Comparison of ENCODE assay signal across 30 cellular contexts in genomic region chr19:21691656-21692055, GRCh38.
"Had no signal": no experiment of that assay in that cellular context is flagged by ENCODE, and none has a peak within 500 bp of the region (broad histone marks: within the 10 kb centered on the region; RNA-seq: fewer than 3 reads in every experiment).

No MANE protein-coding gene starts in this region.

- DNase-seq: activated CD4-positive, alpha-beta T cell treated with anti-CD3 and anti-CD28 coated beads for 1 hour; activated CD4-positive, alpha-beta T cell treated with anti-CD3 and anti-CD28 coated beads, Interleukin-2, amount 10 ng/mL, durations not matched to agents 24 days and 14 days; activated CD4-positive, alpha-beta T cell treated with anti-CD3 and anti-CD28 coated beads, Interleukin-2, amount 50 U/mL, for 48 hours; activated CD8-positive, alpha-beta memory T cell treated with anti-CD3 and anti-CD28 coated beads, Interleukin-2, amount 10 ng/mL, durations not matched to agents 7 days and 5 days; activated effector memory CD4-positive, alpha-beta T cell treated with Interleukin-2 at 50 U/mL for 16 hours; activated naive CD4-positive, alpha-beta T cell; activated T-cell treated with anti-CD3 and anti-CD28 coated beads, Interleukin-2, amount 50 U/mL, for 24 hours; aorta; central memory CD4-positive, alpha-beta T cell; Kasumi-1; NCI-H1048; NCI-H146; NCI-H187 treated with DMSO at 0.1 percent for 48 hours; NCI-H2081 treated with DMSO at 0.1 percent for 48 hours; NCI-H2171; NCI-H2227 treated with DMSO at 0.1 percent for 48 hours; NCI-H446 treated with DMSO at 0.1 percent for 48 hours; NCI-H524 treated with DMSO at 0.1 percent for 48 hours; NCI-H774; NK-92 treated with Interleukin-12 subunit alpha and Interleukin-12 subunit beta, amount 100 ng/mL, for 24 hours; OCI-M1; SHP77; T-helper 17 cell; T-helper 9 cell had no signal

- H3K9me3 Mint-ChIP-seq: activated naive CD4-positive, alpha-beta T cell treated with anti-CD3 and anti-CD28 coated beads, Interleukin-2, amount 50 U/mL, for 24 hours; activated T-cell treated with anti-CD3 and anti-CD28 coated beads, Interleukin-2, amount 50 U/mL, for 24 hours had no signal

- H3K27me3 Mint-ChIP-seq: activated CD4-positive, alpha-beta T cell treated with anti-CD3 and anti-CD28 coated beads, Interleukin-2, amount 10 ng/mL, durations not matched to agents 24 days and 14 days; activated CD8-positive, alpha-beta memory T cell treated with anti-CD3 and anti-CD28 coated beads, Interleukin-2, amount 10 ng/mL, durations not matched to agents 7 days and 5 days; activated naive CD4-positive, alpha-beta T cell treated with anti-CD3 and anti-CD28 coated beads, Interleukin-2, amount 50 U/mL, for 24 hours; activated T-cell treated with anti-CD3 and anti-CD28 coated beads, Interleukin-2, amount 50 U/mL, for 24 hours had no signal

- H3K4me3 Mint-ChIP-seq: activated CD4-positive, alpha-beta T cell treated with anti-CD3 and anti-CD28 coated beads, Interleukin-2, amount 10 ng/mL, durations not matched to agents 24 days and 14 days; activated CD8-positive, alpha-beta memory T cell treated with anti-CD3 and anti-CD28 coated beads, Interleukin-2, amount 10 ng/mL, durations not matched to agents 7 days and 5 days; activated naive CD4-positive, alpha-beta T cell treated with anti-CD3 and anti-CD28 coated beads, Interleukin-2, amount 50 U/mL, for 24 hours; activated T-cell treated with anti-CD3 and anti-CD28 coated beads, Interleukin-2, amount 50 U/mL, for 24 hours; activated T-helper 1 cell treated with anti-CD3 and anti-CD28 coated beads, Interleukin-12 subunit alpha, Interleukin-12 subunit beta, Interleukin-2, Interleukin-4 antibody, amounts not matched to agents 30 ng/mL and 10 ng/mL and 1 ng/mL, durations not matched to agents 14 hours and 24 hours and 36 hours; T-helper 17 cell; WTC11 had no signal

- FAIRE-seq: bronchial epithelial cell had no signal

- H3K27ac ChIP-seq: RWPE1 had no signal

- H3K4me1 Mint-ChIP-seq: activated CD4-positive, alpha-beta T cell treated with anti-CD3 and anti-CD28 coated beads, Interleukin-2, amount 10 ng/mL, durations not matched to agents 24 days and 14 days; activated CD8-positive, alpha-beta memory T cell treated with anti-CD3 and anti-CD28 coated beads, Interleukin-2, amount 10 ng/mL, durations not matched to agents 7 days and 5 days; activated naive CD4-positive, alpha-beta T cell treated with anti-CD3 and anti-CD28 coated beads, Interleukin-2, amount 50 U/mL, for 24 hours; T-helper 17 cell; WTC11 had no signal

- H3K36me3 Mint-ChIP-seq: activated CD8-positive, alpha-beta memory T cell treated with anti-CD3 and anti-CD28 coated beads, Interleukin-2, amount 10 ng/mL, durations not matched to agents 7 days and 5 days; activated naive CD4-positive, alpha-beta T cell treated with anti-CD3 and anti-CD28 coated beads, Interleukin-2, amount 50 U/mL, for 24 hours had no signal

- ATAC-seq: activated CD8-positive, alpha-beta memory T cell treated with anti-CD3 and anti-CD28 coated beads, Interleukin-2, amount 10 ng/mL, durations not matched to agents 7 days and 5 days; Panc1; T-helper 17 cell; WTC11 had no signal

- H3K27ac Mint-ChIP-seq: activated CD4-positive, alpha-beta T cell treated with anti-CD3 and anti-CD28 coated beads, Interleukin-2, amount 10 ng/mL, durations not matched to agents 24 days and 14 days; activated CD8-positive, alpha-beta memory T cell treated with anti-CD3 and anti-CD28 coated beads, Interleukin-2, amount 10 ng/mL, durations not matched to agents 7 days and 5 days; activated naive CD4-positive, alpha-beta T cell treated with anti-CD3 and anti-CD28 coated beads, Interleukin-2, amount 50 U/mL, for 24 hours; activated T-cell treated with anti-CD3 and anti-CD28 coated beads, Interleukin-2, amount 50 U/mL, for 24 hours; activated T-helper 1 cell treated with anti-CD3 and anti-CD28 coated beads, Interleukin-12 subunit alpha, Interleukin-12 subunit beta, Interleukin-2, Interleukin-4 antibody, amounts not matched to agents 30 ng/mL and 10 ng/mL and 1 ng/mL, durations not matched to agents 14 hours and 24 hours and 36 hours; T-helper 17 cell; WTC11 had no signal
